In genomic region chr13:112255550-112256120, GRCh38 we compare ENCODE assay signal across 16 cellular contexts.
DNase-seq lines count a peak whose midpoint lies in the region; ATAC-seq and TF ChIP-seq lines count a peak whose summit lies in the region.
"Had no signal": no experiment of that assay in that cellular context is flagged by ENCODE, and none has a peak within 500 bp of the region (broad histone marks: within the 10 kb centered on the region; RNA-seq: fewer than 3 reads in every experiment).

No MANE protein-coding gene starts in this region.

- peak overlapping the region; percentile 38 for H3K27ac Mint-ChIP-seq in neural progenitor cell
- H3K27ac Mint-ChIP-seq: B cell; CD4-positive, alpha-beta T cell; GM23338; H9 had no signal

- no peaks in the 10 kb centered on the region for H3F3A ChIP-seq in neural progenitor cell (ENCODE audit: low read depth)

- H3K9me3 ChIP-seq in right atrium auricular region (peaks cover 0 to 11% of the 10 kb centered on the region in 2 donors), neural progenitor cell (ENCODE audit: low read depth) (no peaks in the 10 kb centered on the region), vagina (no peaks in the 10 kb centered on the region)

- no peaks in the 10 kb centered on the region for H3K4me1 ChIP-seq in right atrium auricular region
- H3K4me1 ChIP-seq in neural progenitor cell: no peaks in the 10 kb centered on the region
- no peaks in the 10 kb centered on the region for H3K4me1 ChIP-seq in vagina

- ATAC-seq in Right ventricle myocardium superior (ENCODE audit: poor library complexity): no peak
- no peak for ATAC-seq in GM19455 (IDR thresholded peaks at IDR 0.05; ENCODE audit: unreplicated experiment)
- ATAC-seq: GM12878, GM23338, HepG2 had no signal

- peaks cover 31% of the 10 kb centered on the region for H3K4me1 Mint-ChIP-seq in neural progenitor cell
- H3K4me1 Mint-ChIP-seq: B cell, GM23338 had no signal

- intact Hi-C loops in Right ventricle myocardium superior (cut with DNase I) (no loop called here), vagina (cut with DNase I) (no loop called here)

- H4K20me1 ChIP-seq in neural progenitor cell (ENCODE audit: low read depth): no peaks in the 10 kb centered on the region

- peaks cover 12% of the 10 kb centered on the region for H3K9me3 Mint-ChIP-seq in neural progenitor cell
- H3K9me3 Mint-ChIP-seq: CD4-positive, alpha-beta T cell; GM23338; H9 had no signal

- H3K4me3 Mint-ChIP-seq in neural progenitor cell: no peak overlapping the region
- H3K4me3 Mint-ChIP-seq: B cell; CD4-positive, alpha-beta T cell; GM23338; H9 had no signal

- H3K4me3 ChIP-seq in right atrium auricular region (no peak overlapping the region), neural progenitor cell (no peak overlapping the region), vagina (no peak overlapping the region)
- H3K4me3 ChIP-seq: GM12878, GM23338 had no signal

- no peak overlapping the region for H3K27ac ChIP-seq in right atrium auricular region
- no peak overlapping the region for H3K27ac ChIP-seq in neural progenitor cell
- no peak overlapping the region for H3K27ac ChIP-seq in vagina

- H3K36me3 ChIP-seq in right atrium auricular region: no peaks in the 10 kb centered on the region
- H3K36me3 ChIP-seq in neural progenitor cell: no peaks in the 10 kb centered on the region
- no peaks in the 10 kb centered on the region for H3K36me3 ChIP-seq in vagina

- no peak for TF ChIP-seq POLR2A in vagina (IDR thresholded peaks at IDR 0.05)

- H3K9ac ChIP-seq in neural progenitor cell: no peak overlapping the region

- H3K79me2 ChIP-seq in neural progenitor cell (ENCODE audit: low read depth): no peaks in the 10 kb centered on the region

- H3K4me2 ChIP-seq in neural progenitor cell: no peak overlapping the region
- H3K4me2 ChIP-seq: GM23338 had no signal

- no peaks in the 10 kb centered on the region for H3K36me3 Mint-ChIP-seq in neural progenitor cell

- H2AFZ ChIP-seq in neural progenitor cell (replicated peaks): no peak overlapping the region
- H2AFZ ChIP-seq: GM23338 had no signal

- TF ChIP-seq CTCF in right atrium auricular region (IDR thresholded peaks at IDR 0.05): no peak
- no peak for TF ChIP-seq CTCF in neural progenitor cell (IDR thresholded peaks at IDR 0.05)
- TF ChIP-seq CTCF in vagina (IDR thresholded peaks at IDR 0.05): no peak

- H3K27me3 Mint-ChIP-seq in neural progenitor cell (ENCODE audit: insufficient read depth, low read depth): peaks cover 10% of the 10 kb centered on the region

- DNase-seq in right atrium auricular region (ENCODE audit: low spot score) (peak; percentile 44), Right ventricle myocardium superior (no peak), islet precursor cell (peak; percentile 46), neural progenitor cell (ENCODE audit: low spot score) (no peak), vagina (ENCODE audit: extremely low spot score in 2 of 2) (peak; percentile 52 to 74), iPS-NIHi11 (ENCODE audit: low spot score) (no peak)
- DNase-seq in central memory CD4-positive, alpha-beta T cell: no peak
- DNase-seq: C1 segment of cervical spinal cord; CD4-positive, alpha-beta T cell; DMS79; H9 had no signal

- H3K27me3 ChIP-seq in right atrium auricular region: no peaks in the 10 kb centered on the region
- no peaks in the 10 kb centered on the region for H3K27me3 ChIP-seq in neural progenitor cell
- H3K27me3 ChIP-seq in vagina: no peaks in the 10 kb centered on the region

Comparison
In these comparisons a context has a peak if more than half of its experiments do, and no peak if none do; other contexts are left out.
1. DNase-seq: peak in right atrium auricular region (single experiment), islet precursor cell (single experiment) and vagina (2 of 2); none in Right ventricle myocardium superior (single experiment), neural progenitor cell (single experiment), central memory CD4-positive, alpha-beta T cell (single experiment) and iPS-NIHi11 (single experiment).